16 cellular contexts compared by ENCODE assay signal in genomic region chr1:30928171-30928570, GRCh38. TPM values are rescaled to one million over a fixed set of nuclear protein-coding genes. Genes with fewer than 3 reads are reported as not detected.
"Had no signal": no experiment of that assay in that cellular context is flagged by ENCODE, and none has a peak within 500 bp of the region (broad histone marks: within the 10 kb centered on the region; RNA-seq: fewer than 3 reads in every experiment).

No MANE protein-coding gene starts in this region.

- ATAC-seq: foreskin keratinocyte had no signal

- H3K9me3 Mint-ChIP-seq: activated CD4-positive, alpha-beta memory T cell treated with anti-CD3 and anti-CD28 coated beads, Interleukin-2, amount 10 ng/mL, durations not matched to agents 7 days and 5 days; activated naive CD4-positive, alpha-beta T cell treated with anti-CD3 and anti-CD28 coated beads for 36 hours; activated naive CD8-positive, alpha-beta T cell treated with anti-CD3 and anti-CD28 coated beads, Interleukin-2, amount 10 ng/mL, durations not matched to agents 7 days and 5 days; activated T-cell treated with anti-CD3 and anti-CD28 coated beads, Interleukin-2, amount 50 U/mL, for 72 hours; memory B cell had no signal

- H3K9me3 ChIP-seq: thoracic aorta, upper lobe of left lung had no signal

- H3K4me3 ChIP-seq: thoracic aorta, upper lobe of left lung had no signal

- H3K36me3 ChIP-seq: thoracic aorta had no signal

- H3K27me3 ChIP-seq: foreskin keratinocyte, upper lobe of left lung had no signal

- DNase-seq: activated CD4-positive, alpha-beta memory T cell treated with anti-CD3 and anti-CD28 coated beads, Interleukin-2, amount 10 ng/mL, durations not matched to agents 7 days and 5 days; activated CD4-positive, alpha-beta T cell treated with anti-CD3 and anti-CD28 coated beads for 48 hours; activated effector memory CD4-positive, alpha-beta T cell treated with Interleukin-2 at 50 U/mL for 16 hours; activated naive CD4-positive, alpha-beta T cell treated with anti-CD3 and anti-CD28 coated beads for 36 hours; activated naive CD8-positive, alpha-beta T cell treated with anti-CD3 and anti-CD28 coated beads, Interleukin-2, amount 10 ng/mL, durations not matched to agents 7 days and 5 days; activated T-cell treated with anti-CD3 and anti-CD28 coated beads, Interleukin-2, amount 50 U/mL, for 72 hours; amniotic stem cell; dermis blood vessel endothelial cell; effector CD8-positive, alpha-beta T cell; foreskin keratinocyte; naive thymus-derived CD4-positive, alpha-beta T cell; stimulated activated CD4-positive, alpha-beta T cell treated with anti-CD3 and anti-CD28 coated beads, Interleukin-4, amount 100 ng/mL, for 24 hours; stimulated activated naive CD4-positive, alpha-beta T cell treated with Interleukin-2 at 50 U/mL for 16 hours; upper lobe of left lung had no signal

- H3K4me1 ChIP-seq: upper lobe of left lung had no signal

- H3K27ac ChIP-seq: foreskin keratinocyte, thoracic aorta, upper lobe of left lung had no signal

- H3K4me3 Mint-ChIP-seq: activated CD4-positive, alpha-beta memory T cell treated with anti-CD3 and anti-CD28 coated beads, Interleukin-2, amount 10 ng/mL, durations not matched to agents 7 days and 5 days; activated naive CD4-positive, alpha-beta T cell treated with anti-CD3 and anti-CD28 coated beads for 36 hours; activated naive CD8-positive, alpha-beta T cell treated with anti-CD3 and anti-CD28 coated beads, Interleukin-2, amount 10 ng/mL, durations not matched to agents 7 days and 5 days; activated T-cell treated with anti-CD3 and anti-CD28 coated beads, Interleukin-2, amount 50 U/mL, for 72 hours; memory B cell; naive thymus-derived CD4-positive, alpha-beta T cell had no signal

- H3K27ac Mint-ChIP-seq: activated CD4-positive, alpha-beta memory T cell treated with anti-CD3 and anti-CD28 coated beads, Interleukin-2, amount 10 ng/mL, durations not matched to agents 7 days and 5 days; activated naive CD4-positive, alpha-beta T cell treated with anti-CD3 and anti-CD28 coated beads for 36 hours; activated naive CD8-positive, alpha-beta T cell treated with anti-CD3 and anti-CD28 coated beads, Interleukin-2, amount 10 ng/mL, durations not matched to agents 7 days and 5 days; memory B cell had no signal

RNA-seq across cellular contexts. Expression of gene SDC3, which starts 19.6 kb away (rescaled TPM):
- total RNA-seq: activated CD4-positive, alpha-beta memory T cell treated with anti-CD3 and anti-CD28 coated beads, Interleukin-2, amount 10 ng/mL, durations not matched to agents 7 days and 5 days had no signal
